ENCODE assay signal across 9 cellular contexts in the genomic region with DNA sequence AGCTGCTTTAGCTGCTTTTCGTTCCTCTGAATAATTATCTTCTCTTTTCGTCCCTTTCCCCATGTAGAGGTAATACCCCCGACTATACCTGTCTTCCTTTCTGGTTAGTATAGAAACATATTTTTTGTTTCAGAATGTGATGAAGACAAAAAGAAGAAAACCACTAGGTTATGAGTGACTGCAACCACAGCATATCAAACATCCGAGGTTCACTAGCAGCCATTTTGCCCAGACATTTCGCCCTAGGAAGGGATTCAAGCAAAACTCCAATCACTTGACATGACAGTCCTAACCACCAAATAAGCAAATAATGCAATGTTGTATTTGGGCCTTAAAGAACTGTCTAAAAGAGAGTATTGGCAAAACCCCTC.
A peak's percentile ranks its signal among the peaks of the same experiment; 100 is the strongest.
DNase-seq lines count a peak whose midpoint lies in the region; ATAC-seq and TF ChIP-seq lines count a peak whose summit lies in the region.
"Had no signal": no experiment of that assay in that cellular context is flagged by ENCODE, and none has a peak within 500 bp of the region (broad histone marks: within the 10 kb centered on the region; RNA-seq: fewer than 3 reads in every experiment).

No MANE protein-coding gene starts in this region.

- H3K9me3 ChIP-seq in BLaER1 (no peaks in the 10 kb centered on the region), muscle layer of duodenum (ENCODE audit: control insufficient read depth in 1 of 2, low read length in 2 of 2) (no peaks in the 10 kb centered on the region)

- H3K4me1 ChIP-seq in BLaER1 (peaks cover 90% of the 10 kb centered on the region), muscle layer of duodenum (ENCODE audit: control insufficient read depth in 1 of 2, insufficient read depth in 2 of 2, low read length in 2 of 2) (peaks cover 40 to 45% of the 10 kb centered on the region in 2 donors)

- peaks cover 53% of the 10 kb centered on the region for H3K36me3 ChIP-seq in BLaER1
- peaks cover 3 to 14% of the 10 kb centered on the region in 2 donors for H3K36me3 ChIP-seq in muscle layer of duodenum (ENCODE audit: control insufficient read depth in 1 of 2, insufficient read depth in 2 of 2, low read length in 2 of 2)

- H4K20me1 ChIP-seq in BLaER1, result peaks cover 100% of the 10 kb centered on the region

- peak overlapping the region; percentile 100 for H3K9ac ChIP-seq in BLaER1

- peak overlapping the region; percentile 100 for H3K27ac ChIP-seq in BLaER1
- H3K27ac ChIP-seq in muscle layer of duodenum (ENCODE audit: low read length), result peak overlapping the region; percentile 82

- H3K4me2 ChIP-seq in BLaER1, result peak overlapping the region; percentile 96

- H3K27me3 ChIP-seq in BLaER1 (no peaks in the 10 kb centered on the region), muscle layer of duodenum (ENCODE audit: low read depth, low read length) (no peaks in the 10 kb centered on the region)

- peak overlapping the region; percentile 35 for H3K27ac Mint-ChIP-seq in activated naive CD8-positive, alpha-beta T cell

- peaks cover 77% of the 10 kb centered on the region for H3K4me1 Mint-ChIP-seq in activated naive CD8-positive, alpha-beta T cell (ENCODE audit: low read depth)

- peak; percentile 36 for ATAC-seq in GM21786 (IDR thresholded peaks at IDR 0.05; ENCODE audit: unreplicated experiment)
- no peak for ATAC-seq in GM21381 (IDR thresholded peaks at IDR 0.05; ENCODE audit: unreplicated experiment)

- H3K9me3 Mint-ChIP-seq in activated naive CD8-positive, alpha-beta T cell (ENCODE audit: low read depth), result no peaks in the 10 kb centered on the region

- peaks cover 19% of the 10 kb centered on the region for H3K36me3 Mint-ChIP-seq in activated naive CD8-positive, alpha-beta T cell

- H3K4me3 ChIP-seq in BLaER1 (peak overlapping the region; percentile 92), muscle layer of duodenum (ENCODE audit: low read depth in 1 of 2, low read length in 2 of 2) (no peak overlapping the region)

- H3K27me3 Mint-ChIP-seq in activated naive CD8-positive, alpha-beta T cell, result no peaks in the 10 kb centered on the region

- no peak for TF ChIP-seq CTCF in GM10266 (IDR thresholded peaks at IDR 0.05; ENCODE audit: control insufficient read depth, insufficient read depth, low read depth, missing control alignments)

- peak overlapping the region; percentile 27 for H3K4me3 Mint-ChIP-seq in activated naive CD8-positive, alpha-beta T cell

- DNase-seq in GM10266 (ENCODE audit: extremely low spot score) (no peak), NCI-H2171 (lab: John Stamatoyannopoulos, UW) (no peak), UCSD-AML1 (lab: John Stamatoyannopoulos, UW; ENCODE audit: unreplicated experiment) (no peak)
- DNase-seq: NCI-H748 treated with DMSO at 0.1 percent for 48 hours had no signal
